ENCODE assay signal across 2 cellular contexts in genomic region chr1:234870582-234870981, GRCh38.
TF ChIP-seq lines count a peak whose summit lies in the region.

No MANE protein-coding gene starts in this region.

TF ChIP-seq in liver, 16 proteins besides CTCF, POLR2A, EP300 and RAD21 (continued from another document):
- no peak for TF ChIP-seq ZBTB33 (IDR thresholded peaks at IDR 0.05)
- no peak for TF ChIP-seq HNF4G (IDR thresholded peaks at IDR 0.05)
- TF ChIP-seq NR2F2 (IDR thresholded peaks at IDR 0.05): no peak
- TF ChIP-seq SP1 (IDR thresholded peaks at IDR 0.05): peak; percentile 8

TF ChIP-seq in HepG2, 621 proteins besides CTCF, POLR2A, EP300 and RAD21 (continued from another document):
- TF ChIP-seq NAIF1 (CRISPR knock-in tag; IDR thresholded peaks at IDR 0.05; ENCODE audit: borderline replicate concordance) (no peak), CBX1 (IDR thresholded peaks at IDR 0.05; ENCODE audit: low read depth) (no peak)
